ENCODE assay signal across 10 cellular contexts in genomic region chr4:140807491-140808257, GRCh38. TPM values are rescaled to one million over a fixed set of nuclear protein-coding genes. Genes with fewer than 3 reads are reported as not detected.
A peak's percentile ranks its signal among the peaks of the same experiment; 100 is the strongest.
DNase-seq lines count a peak whose midpoint lies in the region; ATAC-seq and TF ChIP-seq lines count a peak whose summit lies in the region.
"Had no signal": no experiment of that assay in that cellular context is flagged by ENCODE, and none has a peak within 500 bp of the region (broad histone marks: within the 10 kb centered on the region; RNA-seq: fewer than 3 reads in every experiment).

No MANE protein-coding gene starts in this region.

- WGBS in spleen, 5 donors, result 43 to 60% (median 56%) methylated on average over 6 of the region's 6 CpGs

- intact Hi-C loops in spleen (cut with DNase I; ENCODE audit: low total_unique reads), result no loop called here

- no peak overlapping the region for H3K27ac Mint-ChIP-seq in T-helper 17 cell

- TF ChIP-seq CTCF in spleen (IDR thresholded peaks at IDR 0.05 in 8 of 11, conservative IDR thresholded peaks at IDR 0.05 in 3 of 11), result no peak

- peaks cover 7 to 73% (median 41%) of the 10 kb centered on the region in 6 donors for H3K4me1 ChIP-seq in spleen

- no peaks in the 10 kb centered on the region for H3K36me3 ChIP-seq in spleen

- H3K27ac ChIP-seq in spleen, result peak overlapping the region; percentile 60 to 86 (median 76)
- H3K27ac ChIP-seq: 22Rv1 had no signal

- DNase-seq in DMS 273 treated with DMSO at 0.1 percent for 48 hours (lab: John Stamatoyannopoulos, UW) (peak; percentile 10), DMS 273 (lab: John Stamatoyannopoulos, UW; ENCODE audit: unreplicated experiment) (no peak), T-helper 17 cell (no peak), spleen (no peak), COR-L47 (lab: John Stamatoyannopoulos, UW) (no peak), NCI-H128 (lab: John Stamatoyannopoulos, UW; ENCODE audit: unreplicated experiment) (no peak)
- DNase-seq in activated CD4-positive, alpha-beta T cell treated with anti-CD3 and anti-CD28 coated beads, Interleukin-2, amount 50 U/mL, for 1 hour, result no peak
- DNase-seq: activated naive CD4-positive, alpha-beta T cell had no signal

- H3K9me3 ChIP-seq in T-helper 17 cell (ENCODE audit: control insufficient read depth, low read length, poor library complexity, severe bottlenecking), result no peaks in the 10 kb centered on the region
- no peaks in the 10 kb centered on the region for H3K9me3 ChIP-seq in spleen

- H3K27me3 ChIP-seq in spleen (replicated peaks in 1 of 7), result no peaks in the 10 kb centered on the region

- peaks cover 7% of the 10 kb centered on the region for H3K27me3 Mint-ChIP-seq in T-helper 17 cell

- peak overlapping the region in 1 of 8 donors; percentile 33 for H3K4me3 ChIP-seq in spleen

- H3K36me3 Mint-ChIP-seq in T-helper 17 cell (ENCODE audit: low read depth), result peaks cover 3% of the 10 kb centered on the region

- H3K4me1 Mint-ChIP-seq in T-helper 17 cell, result no peaks in the 10 kb centered on the region

- no peak for TF ChIP-seq POLR2A in spleen (IDR thresholded peaks at IDR 0.05)

- no peak overlapping the region for H3K4me3 Mint-ChIP-seq in T-helper 17 cell

- ATAC-seq in HG03039 (IDR thresholded peaks at IDR 0.05; ENCODE audit: unreplicated experiment) (peak; percentile 75), T-helper 17 cell (peak; percentile 42)

RNA-seq across cellular contexts. Expression of gene TBC1D9, which starts 51.5 kb away (rescaled TPM):
- 1 to 10 TPM in 1 of 2 donors, under 1 TPM in 1; 0.76 to 3.1 TPM for total RNA-seq in T-helper 17 cell
- 10 to 100 TPM; 73.5 to 99.1 (median 81.2) TPM for total RNA-seq in spleen
- 10 to 100 TPM; 11.6 to 31.2 (median 26.4) TPM for polyA plus RNA-seq in spleen

Comparison
In these comparisons a context has a peak if more than half of its experiments do, and no peak if none do; other contexts are left out.
1. RNA of gene TBC1D9, which starts 51.5 kb away (total RNA-seq): 73.5 to 99.1 TPM in spleen; 0.76 to 3.1 TPM in T-helper 17 cell; every median in the first group is over 10 times any median in the second.